14 cellular contexts compared by ENCODE assay signal in genomic region chr3:115698851-115699535, GRCh38.
DNase-seq lines count a peak whose midpoint lies in the region; ATAC-seq and TF ChIP-seq lines count a peak whose summit lies in the region.
"Had no signal": no experiment of that assay in that cellular context is flagged by ENCODE, and none has a peak within 500 bp of the region (broad histone marks: within the 10 kb centered on the region; RNA-seq: fewer than 3 reads in every experiment).

No MANE protein-coding gene starts in this region.

- H3K4me3 ChIP-seq in brain microvascular endothelial cell (ENCODE audit: low read depth, low read length) (no peak overlapping the region), neural cell (ENCODE audit: low read length) (peak overlapping the region; percentile 53)

- peak overlapping the region; percentile 6 for H3K9ac ChIP-seq in neural cell (ENCODE audit: low read length)

- DNase-seq in G401 (ENCODE audit: low spot score) (peak; percentile 54), NCI-H1694 treated with DMSO at 0.1 percent for 48 hours (lab: John Stamatoyannopoulos, UW) (peak; percentile 34), brain microvascular endothelial cell (peak; percentile 44), posterior vena cava (ENCODE audit: low spot score) (no peak), Right ventricle myocardium inferior (ENCODE audit: missing footprints) (no peak)
- no peak for DNase-seq in activated effector memory CD4-positive, alpha-beta T cell treated with anti-CD3 and anti-CD28 coated beads, Interleukin-2, amount 50 U/mL, for 16 hours
- DNase-seq: activated naive CD4-positive, alpha-beta T cell treated with Interleukin-2 at 50 U/mL for 16 hours; DND-41; effector CD4-positive, alpha-beta T cell; naive thymus-derived CD8-positive, alpha-beta T cell had no signal

- peaks cover 6% of the 10 kb centered on the region for H4K20me1 ChIP-seq in neural cell (ENCODE audit: insufficient read depth)

- peaks cover 72% of the 10 kb centered on the region for H3K79me2 ChIP-seq in neural cell (replicated peaks; ENCODE audit: insufficient read depth, low read length)

- H3K27me3 ChIP-seq in brain microvascular endothelial cell (replicated peaks) (no peaks in the 10 kb centered on the region), neural cell (ENCODE audit: insufficient read depth, low read depth, low read length) (no peaks in the 10 kb centered on the region)

- peaks cover 20% of the 10 kb centered on the region for H3F3A ChIP-seq in neural cell (ENCODE audit: insufficient read depth, low read length, poor library complexity, severe bottlenecking)

- no peaks in the 10 kb centered on the region for H3K36me3 ChIP-seq in brain microvascular endothelial cell (replicated peaks)
- H3K36me3 ChIP-seq in neural cell (ENCODE audit: insufficient read depth, low read length): peaks cover 3% of the 10 kb centered on the region

- TF ChIP-seq CTCF in brain microvascular endothelial cell (IDR thresholded peaks at IDR 0.05; ENCODE audit: low read depth, low read length, missing control alignments) (no peak), neural cell (IDR thresholded peaks at IDR 0.05; ENCODE audit: poor library complexity, severe bottlenecking) (peak; percentile 15)

- intact Hi-C loops in posterior vena cava (cut with DNase I): loop anchor here in 1 of 2 donors (10.0 kb wide), 1 partner anchor 86 kb away; no protein-coding TSS in a partner anchor
- intact Hi-C loops in Right ventricle myocardium inferior (cut with DNase I): no loop called here

- peak overlapping the region; percentile 42 for H3K4me2 ChIP-seq in neural cell (ENCODE audit: low read length)

- no peak for TF ChIP-seq RAD21 in neural cell (conservative IDR thresholded peaks at IDR 0.05)

- H3K9me2 ChIP-seq in neural cell (ENCODE audit: insufficient read depth, low read length): no peaks in the 10 kb centered on the region

- H3K27ac ChIP-seq in brain microvascular endothelial cell (no peak overlapping the region), neural cell (ENCODE audit: low read length) (peak overlapping the region; percentile 74)
- H3K27ac ChIP-seq: RWPE1 had no signal

- in situ Hi-C loops in G401 (cut with HindIII; ENCODE audit: low sequenced_read_pairs) (no loop called here), brain microvascular endothelial cell (cut with HindIII; ENCODE audit: low pct_ligation_motif_present, low sequenced_read_pairs) (no loop called here)

- peak; percentile 68 for TF ChIP-seq EP300 in neural cell (conservative IDR thresholded peaks at IDR 0.05; ENCODE audit: poor library complexity, severe bottlenecking)

- ATAC-seq in Right ventricle myocardium inferior (no peak), HG03045 (IDR thresholded peaks at IDR 0.05; ENCODE audit: unreplicated experiment) (no peak)
- ATAC-seq: activated CD4-positive, CD25-positive, alpha-beta regulatory T cell treated with anti-CD3 and anti-CD28 coated beads, Interleukin-2, amount 50 U/mL, for 24 hours had no signal

- H2AFZ ChIP-seq in neural cell (ENCODE audit: low read depth, low read length): no peak overlapping the region

- no peaks in the 10 kb centered on the region for H3K9me3 ChIP-seq in neural cell (ENCODE audit: low read length)

TF ChIP-seq in neural cell, 6 proteins besides CTCF, POLR2A, EP300 and RAD21:
- peak; percentile 42 for TF ChIP-seq SMC3 (conservative IDR thresholded peaks at IDR 0.05; ENCODE audit: poor library complexity)
- TF ChIP-seq MXI1 (conservative IDR thresholded peaks at IDR 0.05; ENCODE audit: poor library complexity, severe bottlenecking): peak; percentile 93
- TF ChIP-seq REST (IDR thresholded peaks at IDR 0.05; ENCODE audit: borderline replicate concordance): peak; percentile 38
- TF ChIP-seq POLR2AphosphoS5 (IDR thresholded peaks at IDR 0.05): no peak
- TF ChIP-seq EZH2 (IDR thresholded peaks at IDR 0.05; ENCODE audit: borderline replicate concordance, insufficient read depth, low read length, poor library complexity, severe bottlenecking): no peak
- no peak for TF ChIP-seq TAF1 (IDR thresholded peaks at IDR 0.05; ENCODE audit: low read depth)

Comparison
In these comparisons a context has a peak if more than half of its experiments do, and no peak if none do; other contexts are left out.
1. DNase-seq: peak in G401 (single experiment), NCI-H1694 treated with DMSO at 0.1 percent for 48 hours (single experiment) and brain microvascular endothelial cell (single experiment); none in posterior vena cava (single experiment), Right ventricle myocardium inferior (single experiment) and activated effector memory CD4-positive, alpha-beta T cell treated with anti-CD3 and anti-CD28 coated beads, Interleukin-2, amount 50 U/mL, for 16 hours (single experiment).